9 cellular contexts compared by ENCODE assay signal in the genomic region with DNA sequence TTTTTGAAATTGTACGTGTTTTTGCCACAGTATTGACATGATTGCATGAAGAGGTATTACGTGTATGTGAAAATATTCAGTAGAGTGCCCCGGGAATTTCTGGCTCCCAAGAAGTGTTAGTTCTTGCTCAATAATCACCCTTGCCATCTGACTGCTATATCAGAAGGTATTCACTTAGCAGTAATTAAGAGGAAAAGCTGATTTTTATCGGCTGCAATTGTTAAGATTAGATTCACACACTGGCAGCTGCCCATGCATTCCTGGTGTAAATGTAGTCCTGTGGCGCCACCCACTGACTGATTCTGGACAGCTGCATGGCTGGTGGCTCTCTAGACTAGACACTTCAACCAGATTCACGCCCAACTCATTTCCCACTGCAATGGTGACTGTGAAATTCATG.
DNase-seq lines count a peak whose midpoint lies in the region; ATAC-seq lines count a peak whose summit lies in the region.
"Had no signal": no experiment of that assay in that cellular context is flagged by ENCODE, and none has a peak within 500 bp of the region (broad histone marks: within the 10 kb centered on the region; RNA-seq: fewer than 3 reads in every experiment).

No MANE protein-coding gene starts in this region.

- no peaks in the 10 kb centered on the region for H3K4me1 Mint-ChIP-seq in stimulated activated naive B cell treated with anti-CD40 and anti-IgM and Interleukin-4, amounts not matched to agents 10 μg/mL and 1 μg/mL and 100 μg/mL, for 72 hours

- no peaks in the 10 kb centered on the region for H3K4me1 ChIP-seq in SJSA1 (replicated peaks)

- H3K9me3 ChIP-seq in MG63, result no peaks in the 10 kb centered on the region
- H3K9me3 ChIP-seq in SJSA1 (replicated peaks), result no peaks in the 10 kb centered on the region
- H3K9me3 ChIP-seq: thoracic aorta had no signal

- H3K27ac Mint-ChIP-seq in stimulated activated naive B cell treated with anti-CD40 and anti-IgM and Interleukin-4, amounts not matched to agents 10 μg/mL and 1 μg/mL and 100 μg/mL, for 72 hours, result no peak overlapping the region

- H3K27ac ChIP-seq in SJSA1, result no peak overlapping the region
- H3K27ac ChIP-seq: thoracic aorta had no signal

- H3K4me3 Mint-ChIP-seq in stimulated activated naive B cell treated with anti-CD40 and anti-IgM and Interleukin-4, amounts not matched to agents 10 μg/mL and 1 μg/mL and 100 μg/mL, for 72 hours, result no peak overlapping the region

- H3K36me3 ChIP-seq in MG63, result no peaks in the 10 kb centered on the region
- H3K36me3 ChIP-seq in SJSA1, result no peaks in the 10 kb centered on the region
- H3K36me3 ChIP-seq: thoracic aorta had no signal

- H3K27me3 ChIP-seq in MG63, result peaks cover 2% of the 10 kb centered on the region; the same call in 1 of the 2 replicates
- H3K27me3 ChIP-seq in SJSA1 (replicated peaks), result no peaks in the 10 kb centered on the region

- peak; percentile 49 for ATAC-seq in left ventricle myocardium superior
- ATAC-seq in stimulated activated naive B cell treated with anti-CD40 and anti-IgM and Interleukin-4, amounts not matched to agents 10 μg/mL and 1 μg/mL and 100 μg/mL, for 72 hours (replicated peaks), result peak; percentile 50 to 61
- no peak for ATAC-seq in HG02571 (IDR thresholded peaks at IDR 0.05; ENCODE audit: unreplicated experiment)

- DNase-seq in DMS153 treated with DMSO at 0.1 percent for 48 hours (lab: John Stamatoyannopoulos, UW; ENCODE audit: unreplicated experiment) (peak; percentile 71), MG63 (peak; percentile 69), SJSA1 (ENCODE audit: low read depth in 1 of 2, low spot score in 2 of 2) (peak; percentile 26 to 73), left ventricle myocardium superior (peak; percentile 50), GM19240 (ENCODE audit: insufficient read length, low spot score) (no peak)
- DNase-seq in stimulated activated naive B cell treated with anti-CD40 and anti-IgM and Interleukin-4, amounts not matched to agents 10 μg/mL and 1 μg/mL and 100 μg/mL, for 72 hours, result no peak
- DNase-seq in activated effector memory CD4-positive, alpha-beta T cell treated with Interleukin-2 at 50 U/mL for 16 hours, result no peak

- intact Hi-C loops in left ventricle myocardium superior (cut with micrococcal nuclease), result no loop called here

- peaks cover 3 to 8% of the 10 kb centered on the region in 2 donors for H3K9me3 Mint-ChIP-seq in stimulated activated naive B cell treated with anti-CD40 and anti-IgM and Interleukin-4, amounts not matched to agents 10 μg/mL and 1 μg/mL and 100 μg/mL, for 72 hours

- H3K27me3 Mint-ChIP-seq in stimulated activated naive B cell treated with anti-CD40 and anti-IgM and Interleukin-4, amounts not matched to agents 10 μg/mL and 1 μg/mL and 100 μg/mL, for 72 hours, result no peaks in the 10 kb centered on the region

- H3K36me3 Mint-ChIP-seq in stimulated activated naive B cell treated with anti-CD40 and anti-IgM and Interleukin-4, amounts not matched to agents 10 μg/mL and 1 μg/mL and 100 μg/mL, for 72 hours, result no peaks in the 10 kb centered on the region

- H3K4me3 ChIP-seq in MG63 (no peak overlapping the region), SJSA1 (no peak overlapping the region)
- H3K4me3 ChIP-seq: thoracic aorta had no signal

Comparison
In these comparisons a context has a peak if more than half of its experiments do, and no peak if none do; other contexts are left out.
1. DNase-seq: peak in DMS153 treated with DMSO at 0.1 percent for 48 hours (single experiment), MG63 (single experiment), SJSA1 (2 of 2) and left ventricle myocardium superior (single experiment); none in stimulated activated naive B cell treated with anti-CD40 and anti-IgM and Interleukin-4, amounts not matched to agents 10 μg/mL and 1 μg/mL and 100 μg/mL, for 72 hours (single experiment), activated effector memory CD4-positive, alpha-beta T cell treated with Interleukin-2 at 50 U/mL for 16 hours (single experiment) and GM19240 (single experiment).